ENCODE assay signal across 14 cellular contexts in the genomic region with DNA sequence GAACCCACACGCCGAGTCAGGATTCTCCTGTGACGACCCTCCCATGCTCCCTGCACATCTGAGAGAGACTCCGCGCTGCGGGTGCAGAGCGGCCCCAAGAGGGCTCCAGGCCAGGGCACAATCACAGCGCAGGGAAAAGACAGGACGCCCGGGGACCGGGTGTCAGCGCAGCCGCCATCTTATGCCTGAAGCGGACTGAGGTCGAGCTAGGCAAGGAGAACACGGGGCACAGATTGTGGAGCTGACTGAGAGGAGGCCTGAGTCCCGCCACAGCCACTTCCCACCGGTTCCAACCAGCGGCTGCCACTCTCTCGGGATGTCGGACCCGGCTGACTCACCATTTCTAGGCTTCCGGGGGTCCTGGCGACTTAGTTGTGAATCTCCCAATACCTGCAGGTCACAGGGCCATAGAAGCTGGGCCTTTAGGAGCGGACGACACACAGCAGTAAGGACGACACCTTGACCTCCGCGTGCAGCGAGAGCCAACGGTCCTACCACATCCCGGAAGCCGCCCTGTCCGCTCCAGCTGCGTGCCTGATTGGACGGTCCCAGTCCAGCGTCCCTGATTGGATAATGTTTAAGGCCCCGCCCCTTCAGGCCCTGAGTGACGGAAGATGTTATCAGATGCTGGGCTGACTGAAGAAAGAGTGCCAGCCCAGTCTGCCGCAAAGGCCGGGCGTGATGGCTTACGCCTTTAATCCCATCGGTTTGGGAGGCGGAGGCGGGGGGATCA. TPM values are rescaled to one million over a fixed set of nuclear protein-coding genes. Genes with fewer than 3 reads are reported as not detected.
DNase-seq lines count a peak whose midpoint lies in the region; ATAC-seq, FAIRE-seq and TF ChIP-seq lines count a peak whose summit lies in the region.
"Had no signal": no experiment of that assay in that cellular context is flagged by ENCODE, and none has a peak within 500 bp of the region (broad histone marks: within the 10 kb centered on the region; RNA-seq: fewer than 3 reads in every experiment).

A gene (minus strand): TSS at position 487 of the 733 bp plus-strand sequence. CDS start 146 bp downstream, at position 341.

- no peak for TF ChIP-seq RAD21 in liver (IDR thresholded peaks at IDR 0.05)
- TF ChIP-seq RAD21 in HepG2 (CRISPR knock-in tag; IDR thresholded peaks at IDR 0.05): no peak

- ATAC-seq in HepG2: no peak
- peak; percentile 97 to 99 for ATAC-seq in left cardiac atrium
- peak in 3 of 4 donors; percentile 51 to 64 (median 53) for ATAC-seq in pancreas
- ATAC-seq in aorta (ENCODE audit: low FRiP score): peak; percentile 89

- H3K27ac ChIP-seq in liver (ENCODE audit: low read depth in 1 of 2, low read length in 2 of 2): no peak within 1 kb of the TSS
- H3K27ac ChIP-seq in HepG2 (ENCODE audit: extremely low read length, insufficient read depth, low read length): no peak within 1 kb of the TSS
- no peak within 1 kb of the TSS for H3K27ac ChIP-seq in pancreas
- H3K27ac ChIP-seq in aorta (ENCODE audit: low read depth in 1 of 2, low read length in 2 of 2): no peak within 1 kb of the TSS
- H3K27ac ChIP-seq in SJCRH30: no peak within 1 kb of the TSS
- H3K27ac ChIP-seq: BLaER1 had no signal

- TF ChIP-seq CTCF in liver (IDR thresholded peaks at IDR 0.05; ENCODE audit: low read depth, low read length, missing input control) (no peak), HepG2 (CRISPR knock-in tag; IDR thresholded peaks at IDR 0.05) (no peak), pancreas (IDR thresholded peaks at IDR 0.05) (no peak)

- intact Hi-C loops in HepG2 (cut with micrococcal nuclease; ENCODE audit: unreplicated experiment): no loop called here
- intact Hi-C loops in left cardiac atrium (cut with DNase I): no loop called here
- intact Hi-C loops in pancreas (cut with DNase I): no loop called here
- intact Hi-C loops in aorta (cut with DNase I): no loop called here

- no peak for TF ChIP-seq EP300 in HepG2 (IDR thresholded peaks at IDR 0.05; ENCODE audit: low read depth in 2 of 2, low read length in 2 of 2)
- no peak for TF ChIP-seq EP300 in HepG2 (CRISPR knock-in tag; IDR thresholded peaks at IDR 0.05; ENCODE audit: borderline replicate concordance)

- H3K9me3 ChIP-seq in liver (ENCODE audit: control insufficient read depth in 4 of 4, low read length in 3 of 4) (peaks cover 0 to 14% (median 1%) of the 10 kb centered on the region in 4 donors), HepG2 (ENCODE audit: low read length) (peaks cover 74% of the 10 kb centered on the region), pancreas (no peaks in the 10 kb centered on the region), aorta (ENCODE audit: control insufficient read depth, low read length) (peaks cover 3% of the 10 kb centered on the region), SJCRH30 (replicated peaks) (no peaks in the 10 kb centered on the region)

- no peak within 1 kb of the TSS for H3K4me2 ChIP-seq in HepG2 (ENCODE audit: low read depth, low read length)
- H3K4me2 ChIP-seq: BLaER1 had no signal

- no peaks in the 10 kb centered on the region for H3K79me2 ChIP-seq in HepG2 (ENCODE audit: insufficient read depth, low read length)

- H3K9ac ChIP-seq in liver (ENCODE audit: low read depth in 1 of 2, low read length in 2 of 2): no peak within 1 kb of the TSS
- H3K9ac ChIP-seq in HepG2 (ENCODE audit: insufficient read depth, low read depth, low read length): no peak within 1 kb of the TSS
- H3K9ac ChIP-seq: BLaER1 had no signal

- H3K27me3 ChIP-seq in liver (ENCODE audit: control insufficient read depth in 4 of 4, insufficient read depth in 4 of 4, low read length in 3 of 4) (no peaks in the 10 kb centered on the region), HepG2 (ENCODE audit: control insufficient read depth in 1 of 2, insufficient read depth in 2 of 2, low read length in 2 of 2) (no peaks in the 10 kb centered on the region), pancreas (no peaks in the 10 kb centered on the region), aorta (ENCODE audit: control insufficient read depth in 1 of 2, insufficient read depth in 2 of 2, low read length in 1 of 2) (no peaks in the 10 kb centered on the region), SJCRH30 (no peaks in the 10 kb centered on the region)
- H3K27me3 ChIP-seq: BLaER1 had no signal

- H3K4me3 ChIP-seq in liver (ENCODE audit: low read depth in 1 of 3, low read length in 3 of 3) (peak within 1 kb of the TSS in 2 of 3 donors; percentile 1 to 4), HepG2 (replicated peaks in 1 of 3; ENCODE audit: insufficient read depth in 1 of 3, low read depth in 2 of 3, low read length in 3 of 3) (no peak within 1 kb of the TSS), pancreas (peak within 1 kb of the TSS in 2 of 4 donors; percentile 11 to 18), aorta (ENCODE audit: low read length in 2 of 2) (peak within 1 kb of the TSS in 1 of 2 donors; percentile 61), SJCRH30 (no peak within 1 kb of the TSS)
- H3K4me3 ChIP-seq: BLaER1 had no signal

- POLR2A ChIA-PET in HepG2 (lab: Yijun Ruan, JAX): no interaction called here

- in situ Hi-C loops in HepG2 (cut with HindIII; ENCODE audit: extremely low pct_ligation_motif_present, low pct_unique_long_range_greater_than_20kb): no loop called here

- no peak for TF ChIP-seq POLR2A in HepG2 (IDR thresholded peaks at IDR 0.05; ENCODE audit: insufficient read depth in 1 of 2, low read depth in 2 of 2, low read length in 2 of 2)

- CTCF ChIA-PET in HepG2 (lab: Yijun Ruan, JAX; ENCODE audit: low intra/inter-chr PET ratio, low total read pairs): no interaction called here

- H2AFZ ChIP-seq in HepG2 (ENCODE audit: low read length): no peak within 1 kb of the TSS

- no peaks in the 10 kb centered on the region for H4K20me1 ChIP-seq in HepG2 (ENCODE audit: insufficient read depth, low read length)
- H4K20me1 ChIP-seq: BLaER1 had no signal

- 14% methylated on average over 46 of the region's 46 CpGs for WGBS in liver
- WGBS in HepG2 (ENCODE audit: low lambda C conversion rate): 73% methylated on average over 20 of the region's 46 CpGs
- 6 to 8% methylated on average over 46 of the region's 46 CpGs for WGBS in pancreas, 2 donors
- WGBS in aorta, 2 donors: 5% methylated on average over 46 of the region's 46 CpGs

- H3K4me1 ChIP-seq in liver (ENCODE audit: control insufficient read depth in 4 of 4, insufficient read depth in 4 of 4, low read length in 3 of 4): no peaks in the 10 kb centered on the region
- H3K4me1 ChIP-seq in HepG2 (ENCODE audit: insufficient read depth, low read length): no peaks in the 10 kb centered on the region
- no peaks in the 10 kb centered on the region for H3K4me1 ChIP-seq in pancreas
- no peaks in the 10 kb centered on the region for H3K4me1 ChIP-seq in aorta (ENCODE audit: control insufficient read depth in 1 of 2, insufficient read depth in 2 of 2, low read length in 2 of 2)
- H3K4me1 ChIP-seq in SJCRH30: no peaks in the 10 kb centered on the region
- H3K4me1 ChIP-seq: BLaER1 had no signal

- FAIRE-seq in HepG2 (lab: Jason Lieb, UNC) (no peak), pancreas (lab: Jason Lieb, UNC) (no peak)

- DNase-seq in HepG2 (ENCODE audit: low spot score) (no peak), left cardiac atrium (peak; percentile 92), pancreas (peak in 5 of 6 donors; percentile 19 to 52 (median 51)), aorta (peak; percentile 83 to 89), NCI-H1417 treated with DMSO at 0.1 percent for 48 hours (lab: John Stamatoyannopoulos, UW) (no peak), SJCRH30 (no peak), NOMO-1 treated with DMSO at 0.1 percent for 48 hours (lab: John Stamatoyannopoulos, UW; ENCODE audit: unreplicated experiment) (no peak)
- DNase-seq: activated CD4-positive, alpha-beta T cell treated with anti-CD3 and anti-CD28 coated beads, Interleukin-2, amount 50 U/mL, for 4 hours; foreskin melanocyte; SIG-M5 had no signal

- BruUV-seq in HepG2 (replicated peaks; lab: Mats Ljungman, UMichigan): no TSS peak

- H3K36me3 ChIP-seq in liver (ENCODE audit: control insufficient read depth in 4 of 4, insufficient read depth in 3 of 4, low read depth in 1 of 4, low read length in 3 of 4) (no peaks in the 10 kb centered on the region), HepG2 (replicated peaks in 1 of 2; ENCODE audit: control insufficient read depth in 1 of 2, insufficient read depth in 2 of 2, low read length in 2 of 2) (no peaks in the 10 kb centered on the region), pancreas (no peaks in the 10 kb centered on the region), aorta (ENCODE audit: control insufficient read depth in 1 of 2, insufficient read depth in 2 of 2, low read length in 1 of 2) (no peaks in the 10 kb centered on the region), SJCRH30 (no peaks in the 10 kb centered on the region)
- H3K36me3 ChIP-seq: BLaER1 had no signal

TF ChIP-seq in liver, 16 proteins besides CTCF, POLR2A, EP300 and RAD21 (continues in another document):
- TF ChIP-seq RXRA (IDR thresholded peaks at IDR 0.05): no peak

RNA-seq across cellular contexts. Expression of the gene that starts here (rescaled TPM):
- total RNA-seq in liver: under 1 TPM in 1 of 2 donors, not detected in 1; 0.25 TPM
- polyA plus RNA-seq in liver: under 1 TPM in 1 of 2 donors, not detected in 1; 0.05 TPM
- not detected in 2 replicates for total RNA-seq in HepG2 (2016; rRNA removed; fragmentation: Illumina TruSeq; extraction: Trizol)
- not detected in 2 replicates for total RNA-seq in HepG2 (2016; cell fraction: cytosol; rRNA removed; fragmentation: Illumina TruSeq; extraction: Trizol; ENCODE audit: low read depth)
- total RNA-seq in HepG2 (2016; cell fraction: insoluble cytoplasmic fraction; rRNA removed; fragmentation: Illumina TruSeq; extraction: Trizol): not detected in 2 replicates
- total RNA-seq in HepG2 (2016; cell fraction: membrane; rRNA removed; fragmentation: Illumina TruSeq; extraction: Trizol): not detected in 2 replicates
- total RNA-seq in HepG2 (2016; cell fraction: nucleus; rRNA removed; fragmentation: Illumina TruSeq; extraction: Trizol): not detected in 2 replicates
- polyA plus RNA-seq in HepG2 (2011; rRNA removed): not detected in 2 replicates
- polyA plus RNA-seq in HepG2 (2011; cell fraction: cytosol; rRNA removed): not detected in 2 replicates
- polyA plus RNA-seq in HepG2 (2011; cell fraction: nucleus; rRNA removed): not detected in 2 replicates
- polyA plus RNA-seq in HepG2 (2012): not detected in 2 replicates
- not detected in 2 replicates for polyA plus RNA-seq in HepG2 (2016; cell fraction: cytosol; fragmentation: Illumina TruSeq; extraction: Trizol; ENCODE audit: low read depth)
- polyA plus RNA-seq in HepG2 (2016; cell fraction: insoluble cytoplasmic fraction; fragmentation: Illumina TruSeq; extraction: Trizol; ENCODE audit: low read depth): not detected in 2 replicates
- not detected in 2 replicates for polyA plus RNA-seq in HepG2 (2016; cell fraction: membrane; fragmentation: Illumina TruSeq; extraction: Trizol; ENCODE audit: low read depth)
- not detected in 2 replicates for polyA plus RNA-seq in HepG2 (2016; cell fraction: nucleus; fragmentation: Illumina TruSeq; extraction: Trizol; ENCODE audit: insufficient read depth, low read depth)
- polyA minus RNA-seq in HepG2 (2011; rRNA and poly(A)+ RNA removed; ENCODE audit: low replicate concordance): not detected in 2 replicates
- polyA minus RNA-seq in HepG2 (2011; cell fraction: cytosol; rRNA and poly(A)+ RNA removed): not detected in 2 replicates
- not detected in 2 replicates for polyA minus RNA-seq in HepG2 (2011; cell fraction: nucleus; rRNA and poly(A)+ RNA removed)
- total RNA-seq in left cardiac atrium: 1 to 10 TPM; 3.2 to 6.8 TPM
- total RNA-seq in pancreas: under 1 TPM; 0.18 to 0.44 (median 0.23) TPM
- polyA plus RNA-seq in pancreas: not detected
- total RNA-seq in aorta: 1 to 10 TPM; 3.5 to 6.4 TPM
- polyA plus RNA-seq in aorta: under 1 TPM; 0.50 to 0.90 TPM
- not detected in 2 replicates for total RNA-seq in SJCRH30 (2014; rRNA removed; shearing (Covaris generic))
- total RNA-seq: M059J, pulmonary artery endothelial cell had no signal

Comparison
In these comparisons a context has a peak if more than half of its experiments do, and no peak if none do; other contexts are left out.
1. H3K4me3 ChIP-seq: peak in liver (2 of 3); none in HepG2 (0 of 3) and SJCRH30 (single experiment).
2. Peak in DNase-seq and ATAC-seq in pancreas; RNA of the gene not detected or under 1 TPM.
3. DNase-seq: peak in left cardiac atrium (single experiment) and aorta (2 of 2); none in HepG2 (single experiment), NCI-H1417 treated with DMSO at 0.1 percent for 48 hours (single experiment), SJCRH30 (0 of 2) and NOMO-1 treated with DMSO at 0.1 percent for 48 hours (single experiment).